8 cellular contexts compared by ENCODE assay signal in the genomic region with DNA sequence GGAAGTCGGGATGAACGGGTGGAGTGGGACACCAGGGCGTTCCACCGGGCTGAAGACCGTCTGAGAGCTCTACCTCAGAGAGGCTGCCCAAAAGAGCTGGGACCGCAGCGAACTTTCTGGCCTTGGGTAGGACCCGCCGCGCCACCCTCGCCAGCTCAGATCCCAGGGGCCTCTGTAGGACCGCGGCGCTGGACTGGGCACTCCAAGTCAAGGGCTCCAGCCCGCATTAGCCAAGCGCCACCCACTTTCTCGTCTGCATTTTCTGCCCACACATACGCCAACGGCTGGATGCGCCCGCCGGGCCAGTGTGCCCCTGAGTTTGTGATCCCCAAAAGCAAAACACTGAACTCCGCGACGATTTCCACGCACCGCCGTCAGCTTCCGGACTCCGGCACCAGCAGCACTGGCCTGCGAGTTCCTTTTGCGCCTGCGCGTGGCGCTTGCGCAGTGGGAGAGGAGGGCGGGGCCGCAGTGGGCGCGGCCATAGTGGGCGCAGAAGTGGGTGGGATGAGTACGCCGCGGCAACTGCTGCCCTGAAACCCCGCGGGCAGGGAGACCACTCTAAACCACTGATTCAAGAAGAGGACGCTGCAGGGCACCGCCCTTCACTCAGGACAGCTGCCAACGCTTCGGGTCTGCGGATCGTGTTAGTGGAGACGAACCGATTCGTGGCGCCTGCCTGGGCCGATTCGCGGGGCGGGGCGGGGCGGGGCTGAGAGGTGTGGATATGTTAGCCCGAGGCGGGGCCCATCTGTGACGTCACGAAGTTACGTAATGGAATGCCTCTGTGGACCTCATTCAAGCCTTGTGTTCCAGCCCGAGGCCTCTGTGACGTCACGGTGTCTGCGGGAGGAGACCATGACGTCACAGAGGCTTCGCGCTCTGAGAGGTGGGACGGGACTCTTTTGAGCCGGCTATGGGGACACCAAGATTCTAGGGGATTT. TPM values are rescaled to one million over a fixed set of nuclear protein-coding genes. Genes with fewer than 3 reads are reported as not detected.
DNase-seq lines count a peak whose midpoint lies in the region; ATAC-seq and TF ChIP-seq lines count a peak whose summit lies in the region.

No MANE protein-coding gene starts in this region.

- peaks cover 19% of the 10 kb centered on the region for H3K4me1 ChIP-seq in hepatocyte (ENCODE audit: insufficient read depth)

- H3K9me2 ChIP-seq in hepatocyte (replicated peaks; ENCODE audit: insufficient read depth): no peaks in the 10 kb centered on the region

- peak overlapping the region; percentile 66 for H2AFZ ChIP-seq in hepatocyte

- DNase-seq in NCI-H2029 treated with DMSO at 0.1 percent for 48 hours (lab: John Stamatoyannopoulos, UW): peak; percentile 66
- DNase-seq in T1000 (lab: John Stamatoyannopoulos, UW): peak; percentile 96
- peak; percentile 98 for DNase-seq in astrocyte of the hippocampus (ENCODE audit: low read depth, low spot score)
- peak; percentile 97 for DNase-seq in hepatocyte (ENCODE audit: low spot score)
- DNase-seq in retina: peak; percentile 99
- no peak for DNase-seq in OCI-M2 (lab: John Stamatoyannopoulos, UW; ENCODE audit: unreplicated experiment)

- H3K27ac ChIP-seq in hepatocyte: peak overlapping the region; percentile 96

- H3K9me3 ChIP-seq in hepatocyte (ENCODE audit: low read depth): no peaks in the 10 kb centered on the region

- peak overlapping the region; percentile 92 for H3K4me2 ChIP-seq in hepatocyte

- peak overlapping the region; percentile 93 for H3K4me3 ChIP-seq in hepatocyte

- H4K20me1 ChIP-seq in hepatocyte (ENCODE audit: insufficient read depth, poor library complexity, severe bottlenecking): no peaks in the 10 kb centered on the region

- peak; percentile 89 for ATAC-seq in GM18519 (IDR thresholded peaks at IDR 0.05; ENCODE audit: low FRiP score, unreplicated experiment)
- ATAC-seq in HG03039 (IDR thresholded peaks at IDR 0.05; ENCODE audit: unreplicated experiment): peak; percentile 88

- H3K36me3 ChIP-seq in hepatocyte (replicated peaks; ENCODE audit: insufficient read depth, low read depth): no peaks in the 10 kb centered on the region

- H3K27me3 ChIP-seq in hepatocyte: peaks cover 22% of the 10 kb centered on the region

- TF ChIP-seq CTCF in hepatocyte (IDR thresholded peaks at IDR 0.05; ENCODE audit: poor library complexity): no peak

- WGBS in hepatocyte (ENCODE audit: low lambda C conversion rate, missing lambda C conversion rate): 3% methylated on average over 72 of the region's 76 CpGs

- peaks cover 24% of the 10 kb centered on the region for H3K79me2 ChIP-seq in hepatocyte

RNA-seq across cellular contexts. Expression of a gene that starts 10.5 kb away (rescaled TPM):
- total RNA-seq in hepatocyte: 16.1 and 19.8 TPM in 2 replicates
- 45.7 and 52.8 TPM in 2 replicates for polyA plus RNA-seq in hepatocyte
